Comparison of ENCODE assay signal across 12 cellular contexts in genomic region chr6:13484827-13485226, GRCh38. TPM values are rescaled to one million over a fixed set of nuclear protein-coding genes. Genes with fewer than 3 reads are reported as not detected.
A peak's percentile ranks its signal among the peaks of the same experiment; 100 is the strongest.
DNase-seq lines count a peak whose midpoint lies in the region; FAIRE-seq and TF ChIP-seq lines count a peak whose summit lies in the region.
"Had no signal": no experiment of that assay in that cellular context is flagged by ENCODE, and none has a peak within 500 bp of the region (broad histone marks: within the 10 kb centered on the region; RNA-seq: fewer than 3 reads in every experiment).

No MANE protein-coding gene starts in this region.

- no peak for TF ChIP-seq EP300 in H1 (IDR thresholded peaks at IDR 0.05; ENCODE audit: borderline replicate concordance in 1 of 2, low read depth in 2 of 2, low read length in 2 of 2)

- H3K18ac ChIP-seq in H1 (ENCODE audit: extremely low read depth, low read length) (no peak overlapping the region), mesendoderm (ENCODE audit: low read length) (no peak overlapping the region)

- H2BK120ac ChIP-seq in H1 (replicated peaks; ENCODE audit: low read depth, low read length) (no peak overlapping the region), mesendoderm (ENCODE audit: low read depth, low read length) (no peak overlapping the region)

- peaks cover 12% of the 10 kb centered on the region for H3K4me1 ChIP-seq in CD8-positive, alpha-beta memory T cell (ENCODE audit: insufficient read depth, low read length)
- H3K4me1 ChIP-seq in OCI-LY1 (ENCODE audit: insufficient read depth, low read length, severe bottlenecking) = peaks cover 59% of the 10 kb centered on the region
- peaks cover 0 to 8% (median 3%) of the 10 kb centered on the region in 4 experiments; a peak in 5 of 7 replicates for H3K4me1 ChIP-seq in H1 (replicated peaks in 1 of 4; ENCODE audit: control insufficient read depth in 3 of 4, insufficient read depth in 4 of 4, low read length in 3 of 4)
- peaks cover 16% of the 10 kb centered on the region for H3K4me1 ChIP-seq in mesendoderm (ENCODE audit: control insufficient read depth, low read depth, low read length)

- H3K4me1 Mint-ChIP-seq in CD8-positive, alpha-beta memory T cell = peaks cover 37 to 53% (median 39%) of the 10 kb centered on the region in 3 donors
- H3K4me1 Mint-ChIP-seq in neural crest cell = peaks cover 30% of the 10 kb centered on the region

- no peak overlapping the region for H2AK5ac ChIP-seq in H1 (ENCODE audit: low read depth, low read length)
- no peak overlapping the region for H2AK5ac ChIP-seq in mesendoderm (ENCODE audit: low read length)

- H4K5ac ChIP-seq in H1 (ENCODE audit: insufficient read length, low read depth, low read length) (no peak overlapping the region), mesendoderm (ENCODE audit: low read length) (no peak overlapping the region)

- H3K27ac Mint-ChIP-seq in CD8-positive, alpha-beta memory T cell = peak overlapping the region in 5 of 8 donors; percentile 8 to 90 (median 37)
- H3K27ac Mint-ChIP-seq in neural crest cell (ENCODE audit: unreplicated experiment) = no peak overlapping the region

- H3K23ac ChIP-seq in H1 (ENCODE audit: insufficient read length) (no peak overlapping the region), mesendoderm (ENCODE audit: low read length) (no peak overlapping the region)

- H3K27me3 ChIP-seq in CD8-positive, alpha-beta memory T cell (ENCODE audit: insufficient read depth, low read length, poor library complexity, severe bottlenecking) = no peaks in the 10 kb centered on the region
- H3K27me3 ChIP-seq in OCI-LY1 (ENCODE audit: insufficient read depth, low read length) = no peaks in the 10 kb centered on the region
- peaks cover 7 to 50% (median 31%) of the 10 kb centered on the region in 4 experiments for H3K27me3 ChIP-seq in H1 (replicated peaks in 1 of 4; ENCODE audit: control insufficient read depth in 3 of 4, extremely low read depth in 1 of 4, insufficient read depth in 3 of 4, low read length in 3 of 4)
- H3K27me3 ChIP-seq in mesendoderm (ENCODE audit: insufficient read depth, low read length, poor library complexity) = peaks cover 2% of the 10 kb centered on the region

- H3K4me2 ChIP-seq in OCI-LY1 (ENCODE audit: low read length) (peak overlapping the region; percentile 81), H1 (ENCODE audit: insufficient read depth in 1 of 2, low read depth in 2 of 2, low read length in 2 of 2) (peak overlapping the region; percentile 90 to 99), mesendoderm (ENCODE audit: low read length) (no peak overlapping the region)

- H3K36me3 ChIP-seq in CD8-positive, alpha-beta memory T cell (ENCODE audit: insufficient read depth, low read length) = no peaks in the 10 kb centered on the region
- H3K36me3 ChIP-seq in OCI-LY1 (ENCODE audit: insufficient read depth, low read length) = peaks cover 12% of the 10 kb centered on the region; the same call in 1 of the 2 replicates
- no peaks in the 10 kb centered on the region for H3K36me3 ChIP-seq in H1 (ENCODE audit: control insufficient read depth in 2 of 4, insufficient read depth in 4 of 4, low read length in 3 of 4)
- H3K36me3 ChIP-seq in mesendoderm (ENCODE audit: control insufficient read depth, insufficient read depth, low read length) = no peaks in the 10 kb centered on the region

- H4K91ac ChIP-seq in H1 (replicated peaks; ENCODE audit: insufficient read length, low read length) = no peak overlapping the region

- no peaks in the 10 kb centered on the region for H3K9me3 ChIP-seq in CD8-positive, alpha-beta memory T cell (ENCODE audit: low read length)
- H3K9me3 ChIP-seq in OCI-LY1 (ENCODE audit: low read length) = no peaks in the 10 kb centered on the region
- no peaks in the 10 kb centered on the region for H3K9me3 ChIP-seq in H1 (ENCODE audit: insufficient read depth in 2 of 2, low read depth in 1 of 2, low read length in 1 of 2)

- no peak overlapping the region for H3K27ac ChIP-seq in CD8-positive, alpha-beta memory T cell (ENCODE audit: low read depth, low read length)
- H3K27ac ChIP-seq in OCI-LY1 (ENCODE audit: low read depth, low read length, poor library complexity, severe bottlenecking) (peak overlapping the region; percentile 39), H1 (ENCODE audit: low read depth, low read length) (no peak overlapping the region), mesendoderm (ENCODE audit: low read depth, low read length) (no peak overlapping the region)
- H3K27ac ChIP-seq: parathyroid adenoma had no signal

- H3K9ac ChIP-seq in OCI-LY1 (ENCODE audit: low read length) = peak overlapping the region; percentile 70
- no peak overlapping the region; a peak in 1 of 7 replicates for H3K9ac ChIP-seq in H1 (replicated peaks in 1 of 4; ENCODE audit: extremely low read depth in 1 of 4, low read depth in 3 of 4, low read length in 3 of 4)
- H3K9ac ChIP-seq in mesendoderm (ENCODE audit: low read length) = no peak overlapping the region
- H3K9ac ChIP-seq: parathyroid adenoma had no signal

- no peak overlapping the region for H2BK15ac ChIP-seq in H1 (ENCODE audit: low read length)
- H2BK15ac ChIP-seq in mesendoderm (replicated peaks; ENCODE audit: low read depth) = no peak overlapping the region

- WGBS in H1 (ENCODE audit: extremely low coverage in 1 of 2, insufficient coverage in 1 of 2, insufficient read length in 1 of 2, insufficient replicate concordance in 2 of 2, low coverage in 1 of 2, low lambda C conversion rate in 2 of 2, missing lambda C conversion rate in 1 of 2), 2 experiments = 90% methylated on average over 3 of the region's 3 CpGs; no CpG with 5 or more reads in 1 of the 2 experiments
- WGBS in mesendoderm (ENCODE audit: extremely low coverage, insufficient coverage, low lambda C conversion rate) = no CpG with 5 or more reads among the region's 3 CpGs

- no peak for TF ChIP-seq POLR2A in H1 (IDR thresholded peaks at IDR 0.05; ENCODE audit: control extremely low read depth in 1 of 2, low read depth in 2 of 2, low read length in 2 of 2)

- no peak overlapping the region for H3K4ac ChIP-seq in H1 (replicated peaks; ENCODE audit: insufficient read length, low read depth, low read length)
- no peak overlapping the region for H3K4ac ChIP-seq in mesendoderm (ENCODE audit: low read depth, low read length)

- no peak for TF ChIP-seq RAD21 in H1 (IDR thresholded peaks at IDR 0.05 in 1 of 2, conservative IDR thresholded peaks at IDR 0.05 in 1 of 2; ENCODE audit: low read depth in 2 of 2, low read length in 2 of 2)

- H3K79me2 ChIP-seq in OCI-LY1 (ENCODE audit: insufficient read depth, low read length) (peaks cover 29% of the 10 kb centered on the region), H1 (ENCODE audit: control insufficient read depth in 1 of 2, insufficient read depth in 2 of 2, low read length in 2 of 2) (peaks cover 0 to 21% of the 10 kb centered on the region in 2 experiments; a peak in 3 of 4 replicates), mesendoderm (ENCODE audit: control insufficient read depth, insufficient read depth, low read length) (peaks cover 13% of the 10 kb centered on the region)

- TF ChIP-seq CTCF in OCI-LY1 (IDR thresholded peaks at IDR 0.05; ENCODE audit: low read length) (no peak), H1 (IDR thresholded peaks at IDR 0.05; ENCODE audit: control extremely low read depth in 1 of 3, insufficient read depth in 1 of 3, low read depth in 1 of 3, low read length in 3 of 3) (no peak), neural crest cell (conservative IDR thresholded peaks at IDR 0.05) (no peak)

- no peak overlapping the region for H4K8ac ChIP-seq in H1 (ENCODE audit: extremely low read depth, insufficient read depth, low read length)
- no peak overlapping the region for H4K8ac ChIP-seq in mesendoderm (ENCODE audit: low read depth, low read length)

- H3F3A ChIP-seq in OCI-LY1 (ENCODE audit: insufficient read depth, low read length) = 0 out of 2 replicates have a peak, but pooled peaks cover 3% of the 10 kb centered on the region

- H3K56ac ChIP-seq in H1 (replicated peaks; ENCODE audit: insufficient read length, low read depth, low read length) = no peak overlapping the region
- H3K56ac ChIP-seq in mesendoderm (ENCODE audit: low read length) = no peak overlapping the region

- peaks cover 29% of the 10 kb centered on the region for H3K23me2 ChIP-seq in H1 (ENCODE audit: low read depth, low read length)

- H2AFZ ChIP-seq in OCI-LY1 (ENCODE audit: low read length) (no peak overlapping the region), H1 (ENCODE audit: low read length) (no peak overlapping the region)
- H2AFZ ChIP-seq: parathyroid adenoma had no signal

- peak overlapping the region; percentile 83 to 96 (median 90) for H3K4me3 Mint-ChIP-seq in CD8-positive, alpha-beta memory T cell
- H3K4me3 Mint-ChIP-seq in neural crest cell = peak overlapping the region; percentile 85

- H3K36me3 Mint-ChIP-seq in CD8-positive, alpha-beta memory T cell = peaks cover 0 to 3% (median 3%) of the 10 kb centered on the region in 3 donors
- H3K36me3 Mint-ChIP-seq in neural crest cell (ENCODE audit: low read depth) = no peaks in the 10 kb centered on the region

- no peaks in the 10 kb centered on the region for H4K20me1 ChIP-seq in OCI-LY1 (ENCODE audit: insufficient read depth, low read length)
- H4K20me1 ChIP-seq in H1 (replicated peaks in 1 of 2; ENCODE audit: control insufficient read depth in 1 of 2, insufficient read depth in 2 of 2, low read length in 2 of 2) = peaks cover 0 to 10% of the 10 kb centered on the region in 2 experiments

- H3K14ac ChIP-seq in H1 (ENCODE audit: insufficient read length) = no peak overlapping the region

- H3K79me1 ChIP-seq in H1 (ENCODE audit: low read depth, low read length) = peaks cover 3% of the 10 kb centered on the region; the same call in 1 of the 2 replicates
- H3K79me1 ChIP-seq in mesendoderm (ENCODE audit: low read length) = peaks cover 11% of the 10 kb centered on the region

- CTCF ChIA-PET in CD8-positive, alpha-beta memory T cell (lab: Charles Lee) = interaction anchor here (1.2 to 2.6 kb wide), 3 partner anchors 20 to 90 kb away, joined by 3 to 9 read pairs (median 3); partner anchors contain the start of gene SIRT5
- CTCF ChIA-PET in H1 (lab: Charles Lee; ENCODE audit: partially characterized antibody) = interaction anchor here (1.1 to 1.5 kb wide), 4 partner anchors 56 to 150 kb away, joined by 3 to 4 read pairs (median 3); no protein-coding TSS in a partner anchor

- H3K4me3 ChIP-seq in CD8-positive, alpha-beta memory T cell (ENCODE audit: low read length) = no peak overlapping the region
- peak overlapping the region; percentile 89 for H3K4me3 ChIP-seq in OCI-LY1 (ENCODE audit: low read depth, low read length, poor library complexity, severe bottlenecking)
- H3K4me3 ChIP-seq in H1 (ENCODE audit: extremely low read depth in 1 of 4, insufficient read depth in 2 of 4, low read depth in 3 of 4, low read length in 4 of 4) = peak overlapping the region; percentile 57 to 87 (median 75); a peak in 3 of 8 replicates
- H3K4me3 ChIP-seq in mesendoderm (ENCODE audit: low read length) = no peak overlapping the region

- H3K9me2 ChIP-seq in OCI-LY1 (ENCODE audit: low read depth, low read length) = no peaks in the 10 kb centered on the region

- no peak for DNase-seq in CD8-positive, alpha-beta memory T cell
- DNase-seq in H1 (ENCODE audit: low read depth in 1 of 2, low spot score in 2 of 2) (no peak), neural crest cell (ENCODE audit: low read depth, low spot score) (no peak), mesendoderm (no peak), foreskin melanocyte (no peak), AG08395 (ENCODE audit: low spot score) (no peak)
- no peak for DNase-seq in stimulated activated naive CD4-positive, alpha-beta T cell treated with Interleukin-2 at 50 U/mL for 16 hours (lab: John Stamatoyannopoulos, UW)
- DNase-seq: activated effector memory CD4-positive, alpha-beta T cell treated with Interleukin-2 at 50 U/mL for 16 hours; DMS79; NCI-H1694 had no signal

- no peak overlapping the region for H2BK5ac ChIP-seq in H1 (ENCODE audit: low read depth, low read length)
- H2BK5ac ChIP-seq in mesendoderm (ENCODE audit: low read length) = no peak overlapping the region

- no peaks in the 10 kb centered on the region for H3K9me3 Mint-ChIP-seq in CD8-positive, alpha-beta memory T cell
- H3K9me3 Mint-ChIP-seq in neural crest cell = no peaks in the 10 kb centered on the region

- no peak for FAIRE-seq in H1 (lab: Jason Lieb, UNC)

- H2BK12ac ChIP-seq in H1 (ENCODE audit: low read depth, low read length) = no peak overlapping the region

- H2BK20ac ChIP-seq in H1 (ENCODE audit: low read length) = no peak overlapping the region

- POLR2A ChIA-PET in CD8-positive, alpha-beta memory T cell (lab: Charles Lee) = interaction anchor here (1.2 kb wide), 1 partner anchor 18 kb away, joined by 3 read pairs; no protein-coding TSS in a partner anchor
- POLR2A ChIA-PET in H1 (lab: Charles Lee; ENCODE audit: partially characterized antibody) = interaction anchor here (2.1 to 3.7 kb wide), 4 partner anchors 11 to 89 kb away, joined by 4 to 29 read pairs (median 10); partner anchors contain the start of gene SIRT5

- H3K27me3 Mint-ChIP-seq in CD8-positive, alpha-beta memory T cell = peaks cover 0 to 2% of the 10 kb centered on the region in 2 donors
- peaks cover 52% of the 10 kb centered on the region for H3K27me3 Mint-ChIP-seq in neural crest cell (ENCODE audit: low read depth)

RNA-seq across cellular contexts. Expression of gene GFOD1, which starts 2.6 kb away (rescaled TPM):
- 1 to 10 TPM; 8.2 to 8.7 TPM for total RNA-seq in CD8-positive, alpha-beta memory T cell
- polyA plus RNA-seq in CD8-positive, alpha-beta memory T cell = 3.6 TPM
- 8.5 and 8.8 TPM in 2 replicates for total RNA-seq in H1 (2021; fragmentation: NEBNext Ultra II Directional; extraction: Animal tissue kit (Norgen Biotek cat#: 25700))
- polyA plus RNA-seq in H1 (2011; rRNA removed) = 2.5 and 3.4 TPM in 2 replicates
- 2.8 TPM for polyA plus RNA-seq in H1 (2011; cell fraction: cytosol; rRNA removed)
- 4.1 TPM for polyA plus RNA-seq in H1 (2011; cell fraction: nucleus; rRNA removed)
- 2.5 to 3.4 TPM (median 3.1 TPM) in 4 replicates for polyA plus RNA-seq in H1 (2012, experiment 1 of 2)
- polyA plus RNA-seq in H1 (2012, experiment 2 of 2) = 0.63 TPM
- 3.5 TPM for polyA plus RNA-seq in H1 (2013, experiment 1 of 2)
- 3.6 TPM for polyA plus RNA-seq in H1 (2013, experiment 2 of 2)
- polyA minus RNA-seq in H1 (2011; rRNA and poly(A)+ RNA removed) = 8.5 and 10.8 TPM in 2 replicates
- 7.9 TPM for polyA minus RNA-seq in H1 (2011; cell fraction: cytosol; rRNA and poly(A)+ RNA removed)
- polyA minus RNA-seq in H1 (2011; cell fraction: nucleus; rRNA and poly(A)+ RNA removed) = 14.4 TPM
- 2.2 TPM in 2 replicates for total RNA-seq in neural crest cell
- 3.1 TPM for polyA plus RNA-seq in mesendoderm (2013, experiment 1 of 2)
- 3.1 TPM for polyA plus RNA-seq in mesendoderm (2013, experiment 2 of 2)

Comparison
In these comparisons a context has a peak if more than half of its experiments do, and no peak if none do; other contexts are left out.
1. H3K4me3 ChIP-seq: peak in OCI-LY1 (single experiment) and H1 (4 of 4); none in CD8-positive, alpha-beta memory T cell (single experiment) and mesendoderm (single experiment).